21 cellular contexts compared by ENCODE assay signal in the genomic region with DNA sequence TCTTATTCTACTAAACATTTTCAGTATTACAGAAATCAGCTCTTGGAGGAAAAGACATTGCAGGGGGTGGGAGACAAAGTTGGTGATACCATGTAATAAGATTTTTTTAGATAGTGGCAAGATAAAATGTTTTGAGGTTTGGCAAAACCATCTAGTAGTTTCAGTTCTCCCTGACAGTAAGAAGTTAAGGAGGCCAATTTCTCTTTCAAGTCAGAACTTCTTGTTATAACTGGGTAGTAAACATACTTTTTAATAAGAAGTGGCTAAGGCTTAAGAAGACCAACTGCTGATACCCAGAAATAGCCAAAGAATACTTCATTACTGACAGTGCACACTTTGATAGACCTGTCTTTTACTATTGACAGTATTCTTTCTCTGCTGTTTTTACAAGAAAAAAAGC.
"Had no signal": no experiment of that assay in that cellular context is flagged by ENCODE, and none has a peak within 500 bp of the region (broad histone marks: within the 10 kb centered on the region; RNA-seq: fewer than 3 reads in every experiment).

No MANE protein-coding gene starts in this region.

- DNase-seq: foreskin fibroblast; gastrocnemius medialis; head of caudate nucleus; left ventricle myocardium superior; lower lobe of right lung; natural killer cell; occipital lobe; ovary; posterior cingulate gyrus; psoas muscle; right cardiac atrium; sigmoid colon; stimulated activated CD4-positive, alpha-beta T cell treated with anti-CD3 and anti-CD28 coated beads, Interleukin-2, amount 100 ng/mL, for 24 hours; stimulated activated CD4-positive, alpha-beta T cell treated with anti-CD3 and anti-CD28 coated beads, Interleukin-4, amount 100 ng/mL, for 24 hours; stimulated activated naive CD4-positive, alpha-beta T cell treated with Interleukin-2 at 50 U/mL for 16 hours; stomach; thyroid gland had no signal

- H3K4me1 Mint-ChIP-seq: stimulated activated effector memory CD8-positive, alpha-beta T cell treated with anti-CD3 and anti-CD28 coated beads, Interleukin-12 subunit alpha, Interleukin-12 subunit beta, amount 100 ng/mL, for 72 hours had no signal

- H3K9me3 Mint-ChIP-seq: type B pancreatic cell had no signal

- H3K27ac ChIP-seq: coronary artery, epithelial cell of prostate, gastrocnemius medialis, lower lobe of right lung, ovary, psoas muscle, sigmoid colon, stomach, thyroid gland had no signal

- H3K27me3 ChIP-seq: gastrocnemius medialis, ovary, sigmoid colon, stomach, thyroid gland had no signal

- H3K9me3 ChIP-seq: gastrocnemius medialis, lower lobe of right lung, ovary, psoas muscle, sigmoid colon, stomach, thyroid gland had no signal

- H3K36me3 ChIP-seq: gastrocnemius medialis, lower lobe of right lung, ovary, sigmoid colon, stomach, thyroid gland had no signal

- H3K27me3 Mint-ChIP-seq: type B pancreatic cell had no signal

- H3K4me3 ChIP-seq: coronary artery, gastrocnemius medialis, lower lobe of right lung, ovary, psoas muscle, sigmoid colon, stomach, thyroid gland had no signal

- H3K4me3 Mint-ChIP-seq: natural killer cell; stimulated activated effector memory CD8-positive, alpha-beta T cell treated with anti-CD3 and anti-CD28 coated beads, Interleukin-12 subunit alpha, Interleukin-12 subunit beta, amount 100 ng/mL, for 72 hours; type B pancreatic cell had no signal

- H3K27ac Mint-ChIP-seq: natural killer cell; stimulated activated effector memory CD8-positive, alpha-beta T cell treated with anti-CD3 and anti-CD28 coated beads, Interleukin-12 subunit alpha, Interleukin-12 subunit beta, amount 100 ng/mL, for 72 hours; type B pancreatic cell had no signal

- H3K36me3 Mint-ChIP-seq: stimulated activated effector memory CD8-positive, alpha-beta T cell treated with anti-CD3 and anti-CD28 coated beads, Interleukin-12 subunit alpha, Interleukin-12 subunit beta, amount 100 ng/mL, for 72 hours; type B pancreatic cell had no signal

- H3K4me1 ChIP-seq: gastrocnemius medialis, lower lobe of right lung, psoas muscle, sigmoid colon, thyroid gland had no signal
